In the genomic region with DNA sequence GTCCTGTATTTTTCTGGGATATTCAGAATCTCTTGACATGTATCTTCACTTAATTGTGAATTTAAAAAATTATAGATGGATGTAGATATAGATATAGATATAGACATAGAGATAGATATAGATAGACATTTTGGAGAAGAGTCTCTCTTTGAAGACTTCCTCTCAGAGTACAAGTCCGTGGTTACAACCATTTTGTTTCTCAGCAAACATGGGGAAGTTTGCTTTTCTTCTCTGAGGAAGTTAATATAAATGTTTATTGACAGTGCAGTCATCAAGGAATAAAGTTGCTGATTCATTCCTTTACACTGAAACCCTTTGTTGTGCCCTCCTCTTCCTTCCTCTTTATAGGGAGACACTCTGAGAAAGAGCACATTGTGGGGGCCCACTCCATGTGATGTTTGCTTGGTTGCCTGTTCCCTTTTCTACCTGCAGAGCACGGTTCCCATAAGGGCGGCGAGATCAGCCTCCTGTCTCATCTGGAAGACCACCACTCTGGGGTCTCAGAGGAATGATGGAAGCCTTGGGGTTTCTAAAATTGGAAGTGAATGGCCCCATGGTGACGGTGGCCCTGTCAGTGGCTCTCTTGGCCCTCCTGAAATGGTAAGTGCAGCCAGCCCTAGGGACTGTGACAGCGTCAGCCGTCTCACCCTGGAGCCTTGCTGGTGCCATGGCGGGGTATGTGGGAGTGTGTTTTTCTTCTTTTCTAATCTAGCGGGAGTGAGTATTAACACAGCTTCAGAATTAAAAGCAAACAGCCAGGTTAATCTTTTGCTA, we compare ENCODE assay signal across 1 cellular context.
TF ChIP-seq lines count a peak whose summit lies in the region.

TSS of gene TBXAS1 (plus strand) at position 385 of the 774 bp plus-strand sequence. CDS start at position 512, 127 bp downstream.

TF ChIP-seq in HepG2, 621 proteins besides CTCF, POLR2A, EP300 and RAD21 (continued from another document):
- TF ChIP-seq MAX (IDR thresholded peaks at IDR 0.05), result peak; percentile 40; the same call in 1 of the 2 replicates
- TF ChIP-seq NRL (CRISPR knock-in tag; IDR thresholded peaks at IDR 0.05; ENCODE audit: borderline replicate concordance), result no peak
- TF ChIP-seq, protein P1, sequence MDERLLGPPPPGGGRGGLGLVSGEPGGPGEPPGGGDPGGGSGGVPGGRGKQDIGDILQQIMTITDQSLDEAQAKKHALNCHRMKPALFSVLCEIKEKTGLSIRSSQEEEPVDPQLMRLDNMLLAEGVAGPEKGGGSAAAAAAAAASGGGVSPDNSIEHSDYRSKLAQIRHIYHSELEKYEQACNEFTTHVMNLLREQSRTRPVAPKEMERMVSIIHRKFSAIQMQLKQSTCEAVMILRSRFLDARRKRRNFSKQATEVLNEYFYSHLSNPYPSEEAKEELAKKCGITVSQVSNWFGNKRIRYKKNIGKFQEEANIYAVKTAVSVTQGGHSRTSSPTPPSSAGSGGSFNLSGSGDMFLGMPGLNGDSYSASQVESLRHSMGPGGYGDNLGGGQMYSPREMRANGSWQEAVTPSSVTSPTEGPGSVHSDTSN (CRISPR knock-in tag; IDR thresholded peaks at IDR 0.05), result no peak
- TF ChIP-seq ZNF710 (CRISPR knock-in tag; IDR thresholded peaks at IDR 0.05; ENCODE audit: borderline replicate concordance), result 0 out of 2 replicates have a peak, but pooled peaks have one; percentile 12
